In the genomic region with DNA sequence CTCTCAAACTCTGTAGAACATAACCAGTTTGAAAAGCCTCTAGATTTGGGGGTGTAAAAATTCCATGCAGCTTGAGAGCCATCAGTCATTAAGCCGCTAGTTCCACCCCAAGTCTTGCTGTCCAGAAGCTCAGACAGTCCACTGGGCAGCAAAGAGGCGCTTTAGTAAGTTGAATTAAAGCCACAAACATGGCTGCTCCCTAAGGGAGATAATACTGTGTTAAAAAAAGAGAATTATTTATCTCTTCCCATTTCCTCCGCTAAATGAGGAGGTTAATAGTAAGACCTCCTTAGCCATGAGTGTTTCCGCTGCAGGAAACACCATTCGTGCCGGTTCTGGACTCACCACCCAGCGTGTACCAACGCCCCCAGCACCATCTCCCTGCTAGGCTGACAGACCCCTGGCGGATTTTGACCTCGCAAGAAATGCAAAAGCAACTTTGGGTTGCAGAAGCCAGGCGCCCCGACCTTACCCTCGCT, we compare ENCODE assay signal across 8 cellular contexts. TPM values are rescaled to one million over a fixed set of nuclear protein-coding genes. Genes with fewer than 3 reads are reported as not detected.
DNase-seq lines count a peak whose midpoint lies in the region; ATAC-seq and TF ChIP-seq lines count a peak whose summit lies in the region.

No MANE protein-coding gene starts in this region.

- H3K36me3 ChIP-seq in ACC112 (ENCODE audit: insufficient read depth, low read length), result no peaks in the 10 kb centered on the region
- no peaks in the 10 kb centered on the region for H3K36me3 ChIP-seq in liver (ENCODE audit: control insufficient read depth in 4 of 4, insufficient read depth in 3 of 4, low read depth in 1 of 4, low read length in 3 of 4)
- H3K36me3 ChIP-seq in stomach smooth muscle (ENCODE audit: control insufficient read depth in 2 of 2, insufficient read depth in 2 of 2, low read length in 2 of 2), result no peaks in the 10 kb centered on the region

- H3K27ac ChIP-seq in ACC112 (ENCODE audit: low read depth, low read length), result peak overlapping the region; percentile 1; the same call in 1 of the 2 replicates
- peak overlapping the region; percentile 87 to 99 for H3K27ac ChIP-seq in liver (ENCODE audit: low read depth in 1 of 2, low read length in 2 of 2)
- H3K27ac ChIP-seq in stomach smooth muscle (ENCODE audit: low read length), result peak overlapping the region; percentile 93

- H3K4me3 ChIP-seq in ACC112 (ENCODE audit: low read depth, low read length), result peak overlapping the region; percentile 86
- peak overlapping the region; percentile 98 for H3K4me3 ChIP-seq in GM12864 (ENCODE audit: low read depth, low read length)
- peak overlapping the region; percentile 96 to 98 (median 97) for H3K4me3 ChIP-seq in liver (ENCODE audit: low read depth in 1 of 3, low read length in 3 of 3)
- H3K4me3 ChIP-seq in stomach smooth muscle (ENCODE audit: low read length in 2 of 2), result peak overlapping the region; percentile 93 to 97

- H3K9me3 ChIP-seq in liver (ENCODE audit: control insufficient read depth in 4 of 4, low read length in 3 of 4) (no peaks in the 10 kb centered on the region), stomach smooth muscle (ENCODE audit: control insufficient read depth in 2 of 2, low read length in 2 of 2) (no peaks in the 10 kb centered on the region)

- TF ChIP-seq RAD21 in liver (IDR thresholded peaks at IDR 0.05), result no peak

- peak overlapping the region; percentile 82 for H3K4me3 Mint-ChIP-seq in central memory CD8-positive, alpha-beta T cell

- H3K4me1 ChIP-seq in ACC112 (ENCODE audit: control insufficient read depth, insufficient read depth, low read length, unreplicated experiment) (peaks cover 39% of the 10 kb centered on the region), liver (ENCODE audit: control insufficient read depth in 4 of 4, insufficient read depth in 4 of 4, low read length in 3 of 4) (peaks cover 1 to 42% (median 26%) of the 10 kb centered on the region in 4 donors), stomach smooth muscle (ENCODE audit: control insufficient read depth, insufficient read depth, low read length) (peaks cover 14% of the 10 kb centered on the region)

- DNase-seq in GM12864 (ENCODE audit: low read depth) (no peak), NCI-H774 (lab: John Stamatoyannopoulos, UW) (peak; percentile 30), DMS153 (lab: John Stamatoyannopoulos, UW) (no peak)
- DNase-seq in central memory CD8-positive, alpha-beta T cell (ENCODE audit: low spot score in 2 of 2), result no peak

- H3K27me3 Mint-ChIP-seq in central memory CD8-positive, alpha-beta T cell, result no peaks in the 10 kb centered on the region

- H3K36me3 Mint-ChIP-seq in central memory CD8-positive, alpha-beta T cell (ENCODE audit: insufficient read depth), result peaks cover 10% of the 10 kb centered on the region

- H3K27me3 ChIP-seq in ACC112 (ENCODE audit: insufficient read depth, low read length) (no peaks in the 10 kb centered on the region), liver (ENCODE audit: control insufficient read depth in 4 of 4, insufficient read depth in 4 of 4, low read length in 3 of 4) (no peaks in the 10 kb centered on the region), stomach smooth muscle (ENCODE audit: control insufficient read depth in 1 of 2, insufficient read depth in 2 of 2, low read length in 2 of 2) (no peaks in the 10 kb centered on the region)

- TF ChIP-seq CTCF in GM12864 (IDR thresholded peaks at IDR 0.05; ENCODE audit: low read depth, low read length, missing control alignments) (no peak), liver (IDR thresholded peaks at IDR 0.05; ENCODE audit: low read depth, low read length, missing input control) (no peak)

- H2AFZ ChIP-seq in ACC112 (ENCODE audit: low read length, unreplicated experiment), result peak overlapping the region; percentile 84

- peaks cover 32% of the 10 kb centered on the region for H3K79me2 ChIP-seq in ACC112 (ENCODE audit: control insufficient read depth, insufficient read depth, low read length, unreplicated experiment)

- H3K4me1 Mint-ChIP-seq in central memory CD8-positive, alpha-beta T cell, result peaks cover 47% of the 10 kb centered on the region

- ATAC-seq in HG02759 (IDR thresholded peaks at IDR 0.05; ENCODE audit: unreplicated experiment), result peak; percentile 24
- peak; percentile 10 for ATAC-seq in central memory CD8-positive, alpha-beta T cell (replicated peaks; ENCODE audit: extremely low read depth, poor library complexity, severe bottlenecking)

- H3K9ac ChIP-seq in liver (ENCODE audit: low read depth in 1 of 2, low read length in 2 of 2) (peak overlapping the region; percentile 77 to 91), stomach smooth muscle (ENCODE audit: low read length in 2 of 2) (peak overlapping the region; percentile 74 to 98)

- peak overlapping the region; percentile 88 for H3K27ac Mint-ChIP-seq in central memory CD8-positive, alpha-beta T cell (ENCODE audit: low read depth)

- no peaks in the 10 kb centered on the region for H3K9me3 Mint-ChIP-seq in central memory CD8-positive, alpha-beta T cell

- WGBS in liver, result under 1% methylated on average over 13 of the region's 13 CpGs

TF ChIP-seq in liver, 16 proteins besides CTCF, POLR2A, EP300 and RAD21:
- TF ChIP-seq SP1 (IDR thresholded peaks at IDR 0.05) (no peak), GABPA (IDR thresholded peaks at IDR 0.05 in 1 of 2, conservative IDR thresholded peaks at IDR 0.05 in 1 of 2) (no peak), YY1 (IDR thresholded peaks at IDR 0.05) (peak; percentile 92), FOXA1 (IDR thresholded peaks at IDR 0.05) (no peak)
- TF ChIP-seq, protein P1, sequence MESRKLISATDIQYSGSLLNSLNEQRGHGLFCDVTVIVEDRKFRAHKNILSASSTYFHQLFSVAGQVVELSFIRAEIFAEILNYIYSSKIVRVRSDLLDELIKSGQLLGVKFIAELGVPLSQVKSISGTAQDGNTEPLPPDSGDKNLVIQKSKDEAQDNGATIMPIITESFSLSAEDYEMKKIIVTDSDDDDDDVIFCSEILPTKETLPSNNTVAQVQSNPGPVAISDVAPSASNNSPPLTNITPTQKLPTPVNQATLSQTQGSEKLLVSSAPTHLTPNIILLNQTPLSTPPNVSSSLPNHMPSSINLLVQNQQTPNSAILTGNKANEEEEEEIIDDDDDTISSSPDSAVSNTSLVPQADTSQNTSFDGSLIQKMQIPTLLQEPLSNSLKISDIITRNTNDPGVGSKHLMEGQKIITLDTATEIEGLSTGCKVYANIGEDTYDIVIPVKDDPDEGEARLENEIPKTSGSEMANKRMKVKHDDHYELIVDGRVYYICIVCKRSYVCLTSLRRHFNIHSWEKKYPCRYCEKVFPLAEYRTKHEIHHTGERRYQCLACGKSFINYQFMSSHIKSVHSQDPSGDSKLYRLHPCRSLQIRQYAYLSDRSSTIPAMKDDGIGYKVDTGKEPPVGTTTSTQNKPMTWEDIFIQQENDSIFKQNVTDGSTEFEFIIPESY (IDR thresholded peaks at IDR 0.05), result no peak
- TF ChIP-seq, protein P2, sequence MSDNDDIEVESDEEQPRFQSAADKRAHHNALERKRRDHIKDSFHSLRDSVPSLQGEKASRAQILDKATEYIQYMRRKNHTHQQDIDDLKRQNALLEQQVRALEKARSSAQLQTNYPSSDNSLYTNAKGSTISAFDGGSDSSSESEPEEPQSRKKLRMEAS (IDR thresholded peaks at IDR 0.05), result no peak
- TF ChIP-seq, protein P3, sequence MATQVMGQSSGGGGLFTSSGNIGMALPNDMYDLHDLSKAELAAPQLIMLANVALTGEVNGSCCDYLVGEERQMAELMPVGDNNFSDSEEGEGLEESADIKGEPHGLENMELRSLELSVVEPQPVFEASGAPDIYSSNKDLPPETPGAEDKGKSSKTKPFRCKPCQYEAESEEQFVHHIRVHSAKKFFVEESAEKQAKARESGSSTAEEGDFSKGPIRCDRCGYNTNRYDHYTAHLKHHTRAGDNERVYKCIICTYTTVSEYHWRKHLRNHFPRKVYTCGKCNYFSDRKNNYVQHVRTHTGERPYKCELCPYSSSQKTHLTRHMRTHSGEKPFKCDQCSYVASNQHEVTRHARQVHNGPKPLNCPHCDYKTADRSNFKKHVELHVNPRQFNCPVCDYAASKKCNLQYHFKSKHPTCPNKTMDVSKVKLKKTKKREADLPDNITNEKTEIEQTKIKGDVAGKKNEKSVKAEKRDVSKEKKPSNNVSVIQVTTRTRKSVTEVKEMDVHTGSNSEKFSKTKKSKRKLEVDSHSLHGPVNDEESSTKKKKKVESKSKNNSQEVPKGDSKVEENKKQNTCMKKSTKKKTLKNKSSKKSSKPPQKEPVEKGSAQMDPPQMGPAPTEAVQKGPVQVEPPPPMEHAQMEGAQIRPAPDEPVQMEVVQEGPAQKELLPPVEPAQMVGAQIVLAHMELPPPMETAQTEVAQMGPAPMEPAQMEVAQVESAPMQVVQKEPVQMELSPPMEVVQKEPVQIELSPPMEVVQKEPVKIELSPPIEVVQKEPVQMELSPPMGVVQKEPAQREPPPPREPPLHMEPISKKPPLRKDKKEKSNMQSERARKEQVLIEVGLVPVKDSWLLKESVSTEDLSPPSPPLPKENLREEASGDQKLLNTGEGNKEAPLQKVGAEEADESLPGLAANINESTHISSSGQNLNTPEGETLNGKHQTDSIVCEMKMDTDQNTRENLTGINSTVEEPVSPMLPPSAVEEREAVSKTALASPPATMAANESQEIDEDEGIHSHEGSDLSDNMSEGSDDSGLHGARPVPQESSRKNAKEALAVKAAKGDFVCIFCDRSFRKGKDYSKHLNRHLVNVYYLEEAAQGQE (IDR thresholded peaks at IDR 0.05), result peak; percentile 67
TF ChIP-seq in liver: peak in this region for 2.

RNA-seq across cellular contexts. Expression of a gene that starts 0.5 kb away (rescaled TPM):
- 10 to 100 TPM; 54.3 to 60.8 TPM for total RNA-seq in liver
- 10 to 100 TPM; 21.5 to 35.0 TPM for polyA plus RNA-seq in liver

RNA-seq across cellular contexts. Expression of a gene that starts 8.7 kb away (rescaled TPM):
- 10 to 100 TPM; 27.6 to 33.2 TPM for total RNA-seq in liver
- polyA plus RNA-seq in liver, result 10 to 100 TPM in 1 of 2 donors, 1 to 10 TPM in 1; 9.7 to 13.3 TPM

Comparison
In these comparisons a context has a peak if more than half of its experiments do, and no peak if none do; other contexts are left out.
1. H3K27ac ChIP-seq: peak in every context shown above with its lines; median percentile 93 in liver; 93 in stomach smooth muscle; 1 in ACC112.